In the genomic region with DNA sequence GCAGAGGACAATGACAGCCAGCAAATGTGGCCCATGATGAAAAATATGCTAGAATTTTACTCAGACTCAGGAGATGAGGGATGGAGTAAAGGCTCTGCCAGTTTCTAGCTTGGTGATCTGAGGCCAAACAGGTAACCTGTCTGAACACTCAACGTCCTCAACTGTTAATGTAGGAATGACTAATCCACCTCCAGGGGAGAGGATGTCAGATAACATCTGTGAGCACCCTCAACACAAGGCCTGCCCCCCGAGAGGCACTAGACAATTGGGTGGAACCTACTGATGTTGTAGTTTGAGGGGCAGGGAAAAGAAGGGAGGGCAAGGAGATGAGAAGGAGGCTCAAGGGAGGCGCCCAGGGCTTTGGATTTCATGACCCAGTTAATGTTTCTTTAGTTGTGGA, we compare ENCODE assay signal across 24 cellular contexts.
"Had no signal": no experiment of that assay in that cellular context is flagged by ENCODE, and none has a peak within 500 bp of the region (broad histone marks: within the 10 kb centered on the region; RNA-seq: fewer than 3 reads in every experiment).

No MANE protein-coding gene starts in this region.

- H3K4me3 ChIP-seq: esophagus squamous epithelium, lung, prostate gland, right atrium auricular region, testis, tibial artery, upper lobe of left lung, uterus had no signal

- H3K36me3 ChIP-seq: prostate gland, upper lobe of left lung, uterus had no signal

- ATAC-seq: effector memory CD8-positive, alpha-beta T cell; left lobe of liver; sciatic nerve; stimulated activated effector memory CD8-positive, alpha-beta T cell treated with anti-CD3 and anti-CD28 coated beads, Interleukin-12 subunit alpha, Interleukin-12 subunit beta, amount 100 ng/mL, for 72 hours had no signal

- DNase-seq: cortex of kidney; effector memory CD8-positive, alpha-beta T cell; erythroblast; esophagus squamous epithelium; hypothalamus; immature natural killer cell; islet precursor cell; mesenchymal stem cell; nephron progenitor cell; nucleus accumbens; stimulated activated CD4-positive, alpha-beta T cell treated with anti-CD3 and anti-CD28 coated beads, Interleukin-2, amount 100 ng/mL, for 24 hours; stimulated activated CD4-positive, alpha-beta T cell treated with anti-CD3 and anti-CD28 coated beads, Interleukin-4, amount 100 ng/mL, for 24 hours; stimulated activated naive CD4-positive, alpha-beta T cell treated with Interleukin-2 at 50 U/mL for 16 hours; substantia nigra; testis; upper lobe of left lung; uterus had no signal

- H3K27ac ChIP-seq: esophagus squamous epithelium, prostate gland, right atrium auricular region, testis, tibial artery, upper lobe of left lung, uterus had no signal

- H3K4me1 ChIP-seq: esophagus squamous epithelium, right atrium auricular region, testis, tibial artery, upper lobe of left lung, uterus had no signal

- H3K27me3 ChIP-seq: right atrium auricular region, testis, tibial artery, upper lobe of left lung, uterus had no signal

- H3K9me3 ChIP-seq: esophagus squamous epithelium, prostate gland, right atrium auricular region, testis, tibial artery, upper lobe of left lung, uterus had no signal
